ENCODE assay signal across 14 cellular contexts in the genomic region with DNA sequence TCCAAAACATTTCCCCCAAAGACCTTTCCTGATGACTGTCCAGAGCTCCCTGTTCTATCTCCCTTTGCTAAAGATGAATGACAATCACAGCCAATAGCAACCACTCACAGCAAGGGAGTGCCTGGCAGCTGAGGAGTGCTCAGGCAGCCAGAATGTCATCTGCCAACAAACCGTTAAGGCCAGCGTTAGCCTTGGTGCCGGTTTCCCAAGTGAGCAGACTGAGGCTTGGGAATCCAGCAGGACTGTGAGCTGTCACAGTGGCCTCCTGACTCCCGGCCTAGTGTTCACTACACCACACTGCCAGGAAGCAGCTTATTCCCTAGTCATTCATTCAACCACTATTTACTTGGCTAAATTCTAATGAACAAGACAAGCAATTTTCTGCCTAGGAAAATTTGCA. TPM values are rescaled to one million over a fixed set of nuclear protein-coding genes. Genes with fewer than 3 reads are reported as not detected.
A peak's percentile ranks its signal among the peaks of the same experiment; 100 is the strongest.
DNase-seq lines count a peak whose midpoint lies in the region; ATAC-seq and TF ChIP-seq lines count a peak whose summit lies in the region.
"Had no signal": no experiment of that assay in that cellular context is flagged by ENCODE, and none has a peak within 500 bp of the region (broad histone marks: within the 10 kb centered on the region; RNA-seq: fewer than 3 reads in every experiment).

No MANE protein-coding gene starts in this region.

- no peak overlapping the region for H3K9ac ChIP-seq in skeletal muscle tissue (ENCODE audit: low read depth in 1 of 3, low read length in 3 of 3)

- H3K9me3 Mint-ChIP-seq in brain (no peaks in the 10 kb centered on the region), immature natural killer cell (no peaks in the 10 kb centered on the region)

- peaks cover 43% of the 10 kb centered on the region for H3K4me1 Mint-ChIP-seq in brain
- peaks cover 95 to 96% of the 10 kb centered on the region in 2 donors for H3K4me1 Mint-ChIP-seq in immature natural killer cell

- H3K27me3 Mint-ChIP-seq in brain (no peaks in the 10 kb centered on the region), immature natural killer cell (ENCODE audit: low read depth in 3 of 3) (peaks cover 0 to 5% (median 1%) of the 10 kb centered on the region in 3 donors)

- H3K36me3 ChIP-seq in skeletal muscle tissue (ENCODE audit: control insufficient read depth in 3 of 3, insufficient read depth in 3 of 3, low read length in 3 of 3) = no peaks in the 10 kb centered on the region

- peak overlapping the region in 4 of 5 experiments; percentile 32 to 66 (median 46) for H3K27ac Mint-ChIP-seq in brain
- peak overlapping the region; percentile 70 to 90 (median 86) for H3K27ac Mint-ChIP-seq in immature natural killer cell

- peak overlapping the region; percentile 36 for H3K27ac ChIP-seq in skeletal muscle tissue (ENCODE audit: low read depth, low read length)
- H3K27ac ChIP-seq: 22Rv1 had no signal

- no peaks in the 10 kb centered on the region for H3K36me3 Mint-ChIP-seq in brain
- H3K36me3 Mint-ChIP-seq in immature natural killer cell = peaks cover 0 to 3% (median 0%) of the 10 kb centered on the region in 3 donors

- H3K9me3 ChIP-seq in skeletal muscle tissue (ENCODE audit: control insufficient read depth in 3 of 3, low read length in 3 of 3) = no peaks in the 10 kb centered on the region

- peak; percentile 29 for DNase-seq in DMS 273 (lab: John Stamatoyannopoulos, UW; ENCODE audit: unreplicated experiment)
- no peak for DNase-seq in DMS 273 treated with DMSO at 0.1 percent for 48 hours (lab: John Stamatoyannopoulos, UW)
- no peak for DNase-seq in immature natural killer cell
- DNase-seq in GM20000 (ENCODE audit: low spot score) = no peak
- DNase-seq in NCI-H146 (lab: John Stamatoyannopoulos, UW) = no peak
- DNase-seq: DMS79 treated with DMSO at 0.1 percent for 48 hours; NCI-H2081 treated with DMSO at 0.1 percent for 48 hours; stimulated activated CD4-positive, alpha-beta T cell treated with anti-CD3 and anti-CD28 coated beads, Interleukin-2, amount 100 ng/mL, for 24 hours had no signal

- H3K4me3 Mint-ChIP-seq in brain (no peak overlapping the region), immature natural killer cell (peak overlapping the region; percentile 21 to 66 (median 49))

- ATAC-seq in GM21528 (IDR thresholded peaks at IDR 0.05; ENCODE audit: low FRiP score, unreplicated experiment) = no peak

- TF ChIP-seq CTCF in brain (conservative IDR thresholded peaks at IDR 0.05) (no peak), GM20000 (IDR thresholded peaks at IDR 0.05; ENCODE audit: extremely low read depth, missing control alignments) (no peak)

- peaks cover 28 to 41% (median 34%) of the 10 kb centered on the region in 3 donors for H3K4me1 ChIP-seq in skeletal muscle tissue (ENCODE audit: control insufficient read depth in 3 of 3, insufficient read depth in 3 of 3, low read length in 3 of 3)

- no peak overlapping the region for H3K4me3 ChIP-seq in skeletal muscle tissue (ENCODE audit: low read length in 3 of 3)

- H3K27me3 ChIP-seq in skeletal muscle tissue (ENCODE audit: control insufficient read depth in 3 of 3, insufficient read depth in 3 of 3, low read length in 3 of 3) = no peaks in the 10 kb centered on the region

RNA-seq across cellular contexts. Expression of gene STK10, which starts 24.7 kb away (rescaled TPM):
- polyA plus RNA-seq in brain (ENCODE audit: insufficient read depth, low read depth, low replicate concordance) (5.1 TPM), immature natural killer cell (100 to 1,000 TPM in 1 of 3 donors, 10 to 100 TPM in 2; 24.8 to 274 (median 54.9) TPM)
- 12.0 TPM for total RNA-seq in skeletal muscle tissue

RNA-seq across cellular contexts. Expression of gene EFCAB9, which starts 30.6 kb away (rescaled TPM):
- polyA plus RNA-seq in brain (ENCODE audit: insufficient read depth, low read depth, low replicate concordance) (not detected), immature natural killer cell (not detected)
- total RNA-seq in skeletal muscle tissue = not detected
- total RNA-seq: fibroblast of lung, osteocyte had no signal
- polyA plus RNA-seq: fibroblast of lung had no signal

Comparison
In these comparisons a context has a peak if more than half of its experiments do, and no peak if none do; other contexts are left out.
1. H3K4me3 Mint-ChIP-seq: peak in immature natural killer cell (5 of 5); none in brain (0 of 5).